Comparison of ENCODE assay signal across 11 cellular contexts in genomic region chr5:139678751-139679750, GRCh38. TPM values are rescaled to one million over a fixed set of nuclear protein-coding genes. Genes with fewer than 3 reads are reported as not detected.
A peak's percentile ranks its signal among the peaks of the same experiment; 100 is the strongest.
DNase-seq lines count a peak whose midpoint lies in the region; ATAC-seq and TF ChIP-seq lines count a peak whose summit lies in the region.
"Had no signal": no experiment of that assay in that cellular context is flagged by ENCODE, and none has a peak within 500 bp of the region (broad histone marks: within the 10 kb centered on the region; RNA-seq: fewer than 3 reads in every experiment).

No MANE protein-coding gene starts in this region.

- no peaks in the 10 kb centered on the region for H3K36me3 Mint-ChIP-seq in activated CD8-positive, alpha-beta memory T cell treated with anti-CD3 and anti-CD28 coated beads, Interleukin-2, amount 10 ng/mL, durations not matched to agents 7 days and 5 days

- TF ChIP-seq CTCF in dorsolateral prefrontal cortex (IDR thresholded peaks at IDR 0.05 in 54 of 56, conservative IDR thresholded peaks at IDR 0.05 in 2 of 56; ENCODE audit: low read depth in 1 of 56, partially characterized antibody in 56 of 56) (no peak), tibial nerve (IDR thresholded peaks at IDR 0.05) (no peak)

- CTCF ChIA-PET in activated CD8-positive, alpha-beta memory T cell treated with anti-CD3 and anti-CD28 coated beads, Interleukin-2, amount 10 ng/mL, durations not matched to agents 7 days and 5 days (lab: Charles Lee) = interaction anchor here (1.3 kb wide), 1 partner anchor 43 kb away, joined by 6 read pairs; no protein-coding TSS in a partner anchor

- H3K27me3 Mint-ChIP-seq in activated CD8-positive, alpha-beta memory T cell treated with anti-CD3 and anti-CD28 coated beads, Interleukin-2, amount 10 ng/mL, durations not matched to agents 7 days and 5 days = no peaks in the 10 kb centered on the region

- DNase-seq in NCI-H2171 treated with DMSO at 0.1 percent for 48 hours (lab: John Stamatoyannopoulos, UW) (peak; percentile 38), NCI-H2171 (lab: John Stamatoyannopoulos, UW) (no peak), dorsolateral prefrontal cortex (peak in 7 of 10 donors; percentile 26 to 81 (median 70)), midbrain (lab: John Stamatoyannopoulos, UW) (peak; percentile 52), tibial nerve (ENCODE audit: low spot score in 2 of 2) (no peak), NCI-H2227 (lab: John Stamatoyannopoulos, UW; ENCODE audit: unreplicated experiment) (no peak), NCI-H524 treated with DMSO at 0.1 percent for 48 hours (lab: John Stamatoyannopoulos, UW) (no peak)
- DNase-seq in activated CD8-positive, alpha-beta memory T cell treated with anti-CD3 and anti-CD28 coated beads, Interleukin-2, amount 10 ng/mL, durations not matched to agents 7 days and 5 days = no peak
- DNase-seq: 8988T, NCI-H345 had no signal

- ATAC-seq in activated CD8-positive, alpha-beta memory T cell treated with anti-CD3 and anti-CD28 coated beads, Interleukin-2, amount 10 ng/mL, durations not matched to agents 7 days and 5 days = no peak

- TF ChIP-seq EP300 in tibial nerve (IDR thresholded peaks at IDR 0.05) = peak in 1 of 2 donors; percentile 48

- no peaks in the 10 kb centered on the region for H3K9me3 Mint-ChIP-seq in activated CD8-positive, alpha-beta memory T cell treated with anti-CD3 and anti-CD28 coated beads, Interleukin-2, amount 10 ng/mL, durations not matched to agents 7 days and 5 days (ENCODE audit: low read depth)

- H3K27me3 ChIP-seq in dorsolateral prefrontal cortex (no peaks in the 10 kb centered on the region), tibial nerve (no peaks in the 10 kb centered on the region)
- H3K27me3 ChIP-seq: SJSA1 had no signal

- H3K4me3 Mint-ChIP-seq in activated CD8-positive, alpha-beta memory T cell treated with anti-CD3 and anti-CD28 coated beads, Interleukin-2, amount 10 ng/mL, durations not matched to agents 7 days and 5 days = no peak overlapping the region

- H3K9me3 ChIP-seq in tibial nerve = no peaks in the 10 kb centered on the region
- H3K9me3 ChIP-seq: SJSA1 had no signal

- peaks cover 0 to 27% (median 0%) of the 10 kb centered on the region in 3 donors for H3K36me3 ChIP-seq in tibial nerve

- TF ChIP-seq POLR2A in tibial nerve (IDR thresholded peaks at IDR 0.05) = no peak

- peaks cover 5 to 96% (median 68%) of the 10 kb centered on the region in 4 donors for H3K4me1 ChIP-seq in tibial nerve

- H3K27ac ChIP-seq in dorsolateral prefrontal cortex = peak overlapping the region; percentile 82 to 100 (median 98)
- peak overlapping the region; percentile 48 to 98 (median 84) for H3K27ac ChIP-seq in tibial nerve
- H3K27ac ChIP-seq: SJSA1 had no signal

- intact Hi-C loops in dorsolateral prefrontal cortex (cut with DNase I) = no loop called here

- H3K27ac Mint-ChIP-seq in activated CD8-positive, alpha-beta memory T cell treated with anti-CD3 and anti-CD28 coated beads, Interleukin-2, amount 10 ng/mL, durations not matched to agents 7 days and 5 days = no peak overlapping the region

- WGBS in tibial nerve, 2 donors = 48 to 55% methylated on average over 12 to 15 of the region's 17 CpGs

- H3K4me3 ChIP-seq in dorsolateral prefrontal cortex (peak overlapping the region in 2 of 59 donors; percentile 12 to 28), tibial nerve (no peak overlapping the region)
- H3K4me3 ChIP-seq: SJSA1 had no signal

- H3K4me1 Mint-ChIP-seq in activated CD8-positive, alpha-beta memory T cell treated with anti-CD3 and anti-CD28 coated beads, Interleukin-2, amount 10 ng/mL, durations not matched to agents 7 days and 5 days = peaks cover 2% of the 10 kb centered on the region

RNA-seq across cellular contexts. Expression of gene CXXC5, which starts 30.9 kb away (rescaled TPM):
- total RNA-seq in dorsolateral prefrontal cortex = 100 to 1,000 TPM in 83 of 120 experiments, 10 to 100 TPM in 37; 79.1 to 229 (median 108) TPM
- total RNA-seq in tibial nerve = 10 to 100 TPM; 45.0 to 80.4 (median 67.0) TPM
- total RNA-seq in activated CD8-positive, alpha-beta memory T cell treated with anti-CD3 and anti-CD28 coated beads, Interleukin-2, amount 10 ng/mL, durations not matched to agents 7 days and 5 days = 1 to 10 TPM; 1.8 to 4.1 TPM

Comparison
In these comparisons a context has a peak if more than half of its experiments do, and no peak if none do; other contexts are left out.
1. DNase-seq: peak in NCI-H2171 treated with DMSO at 0.1 percent for 48 hours (single experiment), dorsolateral prefrontal cortex (7 of 10) and midbrain (single experiment); none in NCI-H2171 (single experiment), tibial nerve (0 of 2), activated CD8-positive, alpha-beta memory T cell treated with anti-CD3 and anti-CD28 coated beads, Interleukin-2, amount 10 ng/mL, durations not matched to agents 7 days and 5 days (single experiment), NCI-H2227 (single experiment) and NCI-H524 treated with DMSO at 0.1 percent for 48 hours (single experiment).
2. RNA of gene CXXC5, which starts 30.9 kb away (total RNA-seq): 79.1 to 229 TPM in dorsolateral prefrontal cortex and 45.0 to 80.4 TPM in tibial nerve; 1.8 to 4.1 TPM in activated CD8-positive, alpha-beta memory T cell treated with anti-CD3 and anti-CD28 coated beads, Interleukin-2, amount 10 ng/mL, durations not matched to agents 7 days and 5 days; every median in the first group is over 4 times any median in the second.